Comparison of ENCODE assay signal across 9 cellular contexts in genomic region chr5:113489299-113489698, GRCh38. TPM values are rescaled to one million over a fixed set of nuclear protein-coding genes. Genes with fewer than 3 reads are reported as not detected.
A peak's percentile ranks its signal among the peaks of the same experiment; 100 is the strongest.
DNase-seq lines count a peak whose midpoint lies in the region; ATAC-seq and TF ChIP-seq lines count a peak whose summit lies in the region.
"Had no signal": no experiment of that assay in that cellular context is flagged by ENCODE, and none has a peak within 500 bp of the region (broad histone marks: within the 10 kb centered on the region; RNA-seq: fewer than 3 reads in every experiment).

No MANE protein-coding gene starts in this region.

- peak overlapping the region; percentile 87 for H3K9ac ChIP-seq in mesenchymal stem cell (ENCODE audit: low read length)

- no peak overlapping the region for H3K14ac ChIP-seq in mesenchymal stem cell (ENCODE audit: low read length in 2 of 2)

- H2BK5ac ChIP-seq in mesenchymal stem cell (ENCODE audit: low read depth, low read length, poor library complexity, severe bottlenecking) = no peak overlapping the region

- H4K91ac ChIP-seq in mesenchymal stem cell (ENCODE audit: low read length) = no peak overlapping the region

- H3K23ac ChIP-seq in mesenchymal stem cell (ENCODE audit: low read length in 2 of 2) = no peak overlapping the region

- no peak overlapping the region for H2BK120ac ChIP-seq in mesenchymal stem cell (ENCODE audit: low read depth, low read length)

- TF ChIP-seq CTCF in C4-2B (conservative IDR thresholded peaks at IDR 0.05) (0 out of 2 replicates have a peak, but pooled peaks have one; percentile 4), astrocyte of the cerebellum (IDR thresholded peaks at IDR 0.05; ENCODE audit: low read depth, low read length, missing control alignments) (no peak)

- no peaks in the 10 kb centered on the region for H3K36me3 ChIP-seq in mesenchymal stem cell (ENCODE audit: control insufficient read depth in 1 of 2, insufficient read depth in 2 of 2, low read depth in 1 of 2, low read length in 2 of 2)

- 4% methylated on average over 2 of the region's 3 CpGs for WGBS in mesenchymal stem cell

- H2BK15ac ChIP-seq in mesenchymal stem cell (ENCODE audit: low read depth, poor library complexity, severe bottlenecking) = no peak overlapping the region

- in situ Hi-C loops in astrocyte of the cerebellum (cut with HindIII; ENCODE audit: low sequenced_read_pairs) = no loop called here

- peaks cover 6% of the 10 kb centered on the region for H3K79me1 ChIP-seq in mesenchymal stem cell (replicated peaks; ENCODE audit: low read length, poor library complexity, severe bottlenecking)

- no peak overlapping the region; the same call in 1 of the 2 replicates for H3K27ac ChIP-seq in C4-2B
- H3K27ac ChIP-seq in mesenchymal stem cell (ENCODE audit: low read length, poor library complexity, severe bottlenecking) = peak overlapping the region; percentile 86

- DNase-seq in M059J (ENCODE audit: low read depth) (peak; percentile 99), astrocyte of the cerebellum (ENCODE audit: low read depth) (peak; percentile 99), mesenchymal stem cell (peak; percentile 99), posterior cingulate gyrus (no peak)

- H3K4ac ChIP-seq in mesenchymal stem cell (ENCODE audit: low read depth in 1 of 2, low read length in 2 of 2) = no peak overlapping the region

- H2AK5ac ChIP-seq in mesenchymal stem cell (ENCODE audit: low read length, severe bottlenecking) = no peak overlapping the region

- ATAC-seq in GM21423 (IDR thresholded peaks at IDR 0.05; ENCODE audit: unreplicated experiment) (peak; percentile 71), GM19324 (IDR thresholded peaks at IDR 0.05; ENCODE audit: low FRiP score, unreplicated experiment) (no peak), GM18519 (IDR thresholded peaks at IDR 0.05; ENCODE audit: low FRiP score, unreplicated experiment) (no peak)

- intact Hi-C loops in posterior cingulate gyrus (cut with DNase I) = no loop called here

- H4K8ac ChIP-seq in mesenchymal stem cell (ENCODE audit: low read length) = no peak overlapping the region

- no peaks in the 10 kb centered on the region for H3K27me3 ChIP-seq in mesenchymal stem cell (ENCODE audit: control insufficient read depth in 1 of 2, insufficient read depth in 1 of 2, low read length in 2 of 2)

- H2AFZ ChIP-seq in mesenchymal stem cell (ENCODE audit: low read depth, low read length) = no peak overlapping the region

- peak overlapping the region; percentile 24 to 31 for H3K18ac ChIP-seq in mesenchymal stem cell (ENCODE audit: low read depth in 1 of 2, low read length in 2 of 2)

- peaks cover 15% of the 10 kb centered on the region for H3K9me3 ChIP-seq in mesenchymal stem cell (ENCODE audit: control insufficient read depth, low read length)

- H3K4me3 ChIP-seq in astrocyte of the cerebellum (ENCODE audit: low read depth, low read length) (no peak overlapping the region), mesenchymal stem cell (ENCODE audit: insufficient read depth in 1 of 2, low read depth in 1 of 2, low read length in 2 of 2) (peak overlapping the region in 1 of 2 experiments; percentile 92)

- H3K4me2 ChIP-seq in mesenchymal stem cell (ENCODE audit: low read length, poor library complexity, severe bottlenecking) = no peak overlapping the region

- H2BK12ac ChIP-seq in mesenchymal stem cell (ENCODE audit: low read length in 2 of 2) = no peak overlapping the region

- peaks cover 5% of the 10 kb centered on the region for H3K4me1 ChIP-seq in mesenchymal stem cell (ENCODE audit: control insufficient read depth, insufficient read depth, low read depth, low read length)

RNA-seq across cellular contexts. Expression of gene MCC, which starts 1.0 kb away (rescaled TPM):
- total RNA-seq in M059J (2014; rRNA removed; shearing (Covaris generic)) = 1.9 and 4.6 TPM in 2 replicates
- polyA plus RNA-seq in mesenchymal stem cell (2013, experiment 1 of 2) = 12.1 TPM
- 11.9 TPM for polyA plus RNA-seq in mesenchymal stem cell (2013, experiment 2 of 2)

RNA-seq across cellular contexts. Expression of gene YTHDC2, which starts 24.2 kb away (rescaled TPM):
- 4.0 and 8.6 TPM in 2 replicates for total RNA-seq in M059J (2014; rRNA removed; shearing (Covaris generic))
- 7.8 TPM for polyA plus RNA-seq in mesenchymal stem cell (2013, experiment 1 of 2)
- 7.7 TPM for polyA plus RNA-seq in mesenchymal stem cell (2013, experiment 2 of 2)

RNA-seq across cellular contexts. Expression of gene TSSK1B, which starts 54.5 kb away (rescaled TPM):
- total RNA-seq in M059J (2014; rRNA removed; shearing (Covaris generic)) = not detected in 2 replicates
- polyA plus RNA-seq in mesenchymal stem cell (2013, experiment 1 of 2) = not detected
- polyA plus RNA-seq in mesenchymal stem cell (2013, experiment 2 of 2) = not detected
- total RNA-seq: liver had no signal
- polyA plus RNA-seq: liver had no signal

Comparison
In these comparisons a context has a peak if more than half of its experiments do, and no peak if none do; other contexts are left out.
1. DNase-seq: peak in M059J (single experiment), astrocyte of the cerebellum (single experiment) and mesenchymal stem cell (single experiment); none in posterior cingulate gyrus (0 of 10).